In genomic region chr2:224894356-224894755, GRCh38 we compare ENCODE assay signal across 8 cellular contexts.
A peak's percentile ranks its signal among the peaks of the same experiment; 100 is the strongest.
DNase-seq lines count a peak whose midpoint lies in the region; ATAC-seq and TF ChIP-seq lines count a peak whose summit lies in the region.

No MANE protein-coding gene starts in this region.

- CTCF ChIA-PET in CD4-positive, alpha-beta T cell (lab: Charles Lee), result no interaction called here

- ATAC-seq in CD4-positive, alpha-beta T cell (ENCODE audit: poor library complexity), result peak; percentile 41
- ATAC-seq in GM19397 (IDR thresholded peaks at IDR 0.05; ENCODE audit: unreplicated experiment) (peak; percentile 83), HG03342 (IDR thresholded peaks at IDR 0.05; ENCODE audit: unreplicated experiment) (peak; percentile 97)

- peak overlapping the region; percentile 39 for H3K27ac ChIP-seq in CD4-positive, alpha-beta T cell (ENCODE audit: low read depth, low read length)

- H3K4me3 Mint-ChIP-seq in CD4-positive, alpha-beta T cell, result peak overlapping the region; percentile 71
- H3K4me3 Mint-ChIP-seq in activated T-helper 2 cell treated with anti-CD3 and anti-CD28 coated beads, Interferon-gamma antibody, Interleukin-2, Interleukin-4, amounts not matched to agents 10 μg/mL and 5 μg/mL and 100 μg/mL, durations not matched to agents 14 hours and 24 hours and 36 hours (ENCODE audit: low read depth), result peak overlapping the region; percentile 43

- intact Hi-C loops in CD4-positive, alpha-beta T cell (cut with DNase I, micrococcal nuclease), result no loop called here
- intact Hi-C loops in activated T-helper 2 cell treated with anti-CD3 and anti-CD28 coated beads, Interferon-gamma antibody, Interleukin-2, Interleukin-4, amounts not matched to agents 10 μg/mL and 5 μg/mL and 100 μg/mL, durations not matched to agents 14 hours and 24 hours and 36 hours (cut with micrococcal nuclease), result loop anchor here (2.0 kb wide), 2 partner anchors 16 to 28 kb away; no protein-coding TSS in a partner anchor

- no peak for TF ChIP-seq CTCF in CD4-positive, alpha-beta T cell (IDR thresholded peaks at IDR 0.05)

- peaks cover 54% of the 10 kb centered on the region for H3K4me1 Mint-ChIP-seq in CD4-positive, alpha-beta T cell (ENCODE audit: low read depth)
- H3K4me1 Mint-ChIP-seq in activated T-helper 2 cell treated with anti-CD3 and anti-CD28 coated beads, Interferon-gamma antibody, Interleukin-2, Interleukin-4, amounts not matched to agents 10 μg/mL and 5 μg/mL and 100 μg/mL, durations not matched to agents 14 hours and 24 hours and 36 hours (ENCODE audit: low read depth), result peaks cover 49% of the 10 kb centered on the region

- H3K27me3 ChIP-seq in CD4-positive, alpha-beta T cell (ENCODE audit: control insufficient read depth, insufficient read depth, low read length), result no peaks in the 10 kb centered on the region

- no peaks in the 10 kb centered on the region for H3K9me3 ChIP-seq in CD4-positive, alpha-beta T cell (ENCODE audit: control insufficient read depth, low read length)

- H3K27me3 Mint-ChIP-seq in CD4-positive, alpha-beta T cell, result no peaks in the 10 kb centered on the region
- H3K27me3 Mint-ChIP-seq in activated T-helper 2 cell treated with anti-CD3 and anti-CD28 coated beads, Interferon-gamma antibody, Interleukin-2, Interleukin-4, amounts not matched to agents 10 μg/mL and 5 μg/mL and 100 μg/mL, durations not matched to agents 14 hours and 24 hours and 36 hours (ENCODE audit: low read depth), result no peaks in the 10 kb centered on the region

- H3K27ac Mint-ChIP-seq in CD4-positive, alpha-beta T cell, result peak overlapping the region; percentile 86
- H3K27ac Mint-ChIP-seq in activated T-helper 2 cell treated with anti-CD3 and anti-CD28 coated beads, Interferon-gamma antibody, Interleukin-2, Interleukin-4, amounts not matched to agents 10 μg/mL and 5 μg/mL and 100 μg/mL, durations not matched to agents 14 hours and 24 hours and 36 hours, result peak overlapping the region; percentile 70

- DNase-seq in CD4-positive, alpha-beta T cell, result no peak
- no peak for DNase-seq in activated T-helper 2 cell treated with anti-CD3 and anti-CD28 coated beads, Interferon-gamma antibody, Interleukin-2, Interleukin-4, amounts not matched to agents 10 μg/mL and 5 μg/mL and 100 μg/mL, durations not matched to agents 14 hours and 24 hours and 36 hours (ENCODE audit: low spot score)
- DNase-seq in DMS 273 treated with DMSO at 0.1 percent for 48 hours (lab: John Stamatoyannopoulos, UW) (no peak), NK-92 (lab: John Stamatoyannopoulos, UW; ENCODE audit: unreplicated experiment) (no peak), NCI-H2081 (lab: John Stamatoyannopoulos, UW) (no peak)
- no peak for DNase-seq in effector CD8-positive, alpha-beta T cell (lab: John Stamatoyannopoulos, UW)

- peaks cover 92% of the 10 kb centered on the region for H3K36me3 Mint-ChIP-seq in CD4-positive, alpha-beta T cell (ENCODE audit: low read depth)
- peaks cover 73% of the 10 kb centered on the region for H3K36me3 Mint-ChIP-seq in activated T-helper 2 cell treated with anti-CD3 and anti-CD28 coated beads, Interferon-gamma antibody, Interleukin-2, Interleukin-4, amounts not matched to agents 10 μg/mL and 5 μg/mL and 100 μg/mL, durations not matched to agents 14 hours and 24 hours and 36 hours (ENCODE audit: low read depth)

- POLR2A ChIA-PET in CD4-positive, alpha-beta T cell (lab: Charles Lee), result interaction anchor here (1.6 kb wide), 1 partner anchor 32 kb away, joined by 6 read pairs; no protein-coding TSS in a partner anchor

- H3K9me3 Mint-ChIP-seq in CD4-positive, alpha-beta T cell, result no peaks in the 10 kb centered on the region
- H3K9me3 Mint-ChIP-seq in activated T-helper 2 cell treated with anti-CD3 and anti-CD28 coated beads, Interferon-gamma antibody, Interleukin-2, Interleukin-4, amounts not matched to agents 10 μg/mL and 5 μg/mL and 100 μg/mL, durations not matched to agents 14 hours and 24 hours and 36 hours, result no peaks in the 10 kb centered on the region

Comparison
In these comparisons a context has a peak if more than half of its experiments do, and no peak if none do; other contexts are left out.
1. ATAC-seq: peak in every context shown above with its lines; median percentile 97 in HG03342; 83 in GM19397; 41 in CD4-positive, alpha-beta T cell.